In the genomic region with DNA sequence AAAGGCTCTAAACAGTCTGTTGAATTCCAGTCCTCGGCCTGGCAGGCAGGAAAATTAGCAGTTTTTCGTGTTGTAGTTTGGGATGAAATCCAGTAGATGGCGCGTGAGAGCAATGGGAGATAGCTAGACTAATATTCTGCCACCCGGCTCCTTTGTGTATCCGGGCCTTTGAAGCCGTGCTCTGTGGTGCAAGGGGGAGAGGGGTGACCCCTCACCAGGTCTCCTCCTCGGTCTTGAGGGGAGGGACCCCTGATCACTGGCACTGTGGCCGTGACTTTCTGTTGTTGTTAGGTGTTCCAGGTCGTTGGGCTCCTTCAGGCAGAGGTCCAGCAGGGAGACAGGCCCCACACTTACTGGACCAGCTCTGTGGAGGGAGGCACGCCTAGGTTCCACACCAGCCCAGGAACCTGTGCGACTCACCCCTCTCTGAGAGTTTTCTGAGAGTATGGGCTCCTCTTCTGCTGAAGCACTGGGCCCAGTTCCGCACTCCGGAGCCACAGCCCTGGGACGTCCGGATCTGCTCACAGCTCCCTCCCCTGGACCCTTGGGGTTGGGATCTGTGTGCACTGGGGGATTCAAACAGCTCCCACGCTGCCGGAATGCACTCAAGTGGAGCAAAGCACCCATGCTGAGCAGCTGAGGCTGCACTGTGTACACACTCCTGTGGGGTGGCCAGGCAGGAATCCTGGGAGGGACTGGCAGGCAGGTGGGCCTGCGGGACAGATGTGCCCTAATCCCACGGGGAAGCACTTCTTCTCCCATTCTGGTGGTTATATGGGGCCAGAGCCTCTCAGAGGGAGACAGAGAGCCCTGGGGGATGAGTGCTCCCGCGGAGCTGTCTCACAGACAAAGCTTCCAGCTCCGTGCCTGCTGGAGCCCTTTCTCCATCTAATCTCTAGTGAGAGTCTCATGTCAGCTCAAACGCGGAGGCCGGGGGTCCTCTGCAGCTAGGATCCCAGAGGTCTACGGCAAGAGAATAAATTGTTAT, we compare ENCODE assay signal across 8 cellular contexts. TPM values are rescaled to one million over a fixed set of nuclear protein-coding genes. Genes with fewer than 3 reads are reported as not detected.
DNase-seq lines count a peak whose midpoint lies in the region; ATAC-seq lines count a peak whose summit lies in the region.

No MANE protein-coding gene starts in this region.

- H3K27ac Mint-ChIP-seq in dendritic cell treated with granulocyte-macrophage colony-stimulating factor and Interleukin-4, amounts not matched to agents 40 ng/mL and 50 ng/mL, for 4 days, result peak overlapping the region; percentile 46

- H3K27me3 Mint-ChIP-seq in dendritic cell treated with granulocyte-macrophage colony-stimulating factor and Interleukin-4, amounts not matched to agents 40 ng/mL and 50 ng/mL, for 4 days, result peaks cover 4% of the 10 kb centered on the region

- DNase-seq in DMS 273 treated with DMSO at 0.1 percent for 48 hours (lab: John Stamatoyannopoulos, UW) (peak; percentile 28), NCI-H524 (lab: John Stamatoyannopoulos, UW) (peak; percentile 72 to 87), left lobe of liver (ENCODE audit: low spot score) (peak; percentile 62)
- DNase-seq in activated CD4-positive, alpha-beta T cell treated with anti-CD3 and anti-CD28 coated beads for 4 hours, result peak; percentile 31 to 61
- peak; percentile 7 to 15 (median 14) for DNase-seq in stimulated activated CD4-positive, alpha-beta T cell treated with anti-CD3 and anti-CD28 coated beads, TNF-alpha, amount 100 ng/mL, for 1 hour (ENCODE audit: low read depth in 3 of 3, low spot score in 1 of 3)

- no peaks in the 10 kb centered on the region for H3K9me3 Mint-ChIP-seq in dendritic cell treated with granulocyte-macrophage colony-stimulating factor and Interleukin-4, amounts not matched to agents 40 ng/mL and 50 ng/mL, for 4 days

- intact Hi-C loops in dendritic cell treated with granulocyte-macrophage colony-stimulating factor and Interleukin-4, amounts not matched to agents 40 ng/mL and 50 ng/mL, for 4 days (cut with micrococcal nuclease), result loop anchor here (2.0 kb wide), 1 partner anchor 69 kb away; the partner anchor contains the start of gene ANTXR1

- peaks cover 13% of the 10 kb centered on the region for H3K4me1 Mint-ChIP-seq in dendritic cell treated with granulocyte-macrophage colony-stimulating factor and Interleukin-4, amounts not matched to agents 40 ng/mL and 50 ng/mL, for 4 days (ENCODE audit: low read depth)

- no peak overlapping the region for H3K4me3 Mint-ChIP-seq in dendritic cell treated with granulocyte-macrophage colony-stimulating factor and Interleukin-4, amounts not matched to agents 40 ng/mL and 50 ng/mL, for 4 days

- no peaks in the 10 kb centered on the region for H3K36me3 Mint-ChIP-seq in dendritic cell treated with granulocyte-macrophage colony-stimulating factor and Interleukin-4, amounts not matched to agents 40 ng/mL and 50 ng/mL, for 4 days (ENCODE audit: low read depth)

- ATAC-seq in HG03175 (IDR thresholded peaks at IDR 0.05; ENCODE audit: unreplicated experiment) (peak; percentile 63), left lobe of liver (peak; percentile 94), HG02588 (IDR thresholded peaks at IDR 0.05; ENCODE audit: unreplicated experiment) (no peak)

RNA-seq across cellular contexts. Expression of gene GKN2, which starts 8.8 kb away (rescaled TPM):
- not detected for total RNA-seq in left lobe of liver

RNA-seq across cellular contexts. Expression of gene GKN1, which starts 30.6 kb away (rescaled TPM):
- total RNA-seq in left lobe of liver, result not detected

Comparison
In these comparisons a context has a peak if more than half of its experiments do, and no peak if none do; other contexts are left out.
1. DNase-seq: peak in every context shown above with its lines; median percentile 80 in NCI-H524; 62 in left lobe of liver; 46 in activated CD4-positive, alpha-beta T cell treated with anti-CD3 and anti-CD28 coated beads for 4 hours; 28 in DMS 273 treated with DMSO at 0.1 percent for 48 hours; 14 in stimulated activated CD4-positive, alpha-beta T cell treated with anti-CD3 and anti-CD28 coated beads, TNF-alpha, amount 100 ng/mL, for 1 hour.